ENCODE assay signal across 21 cellular contexts in genomic region chr7:82172896-82173295, GRCh38.
DNase-seq lines count a peak whose midpoint lies in the region; ATAC-seq and TF ChIP-seq lines count a peak whose summit lies in the region.
"Had no signal": no experiment of that assay in that cellular context is flagged by ENCODE, and none has a peak within 500 bp of the region (broad histone marks: within the 10 kb centered on the region; RNA-seq: fewer than 3 reads in every experiment).

No MANE protein-coding gene starts in this region.

- H3K9me3 ChIP-seq in psoas muscle (no peaks in the 10 kb centered on the region), neuronal stem cell (replicated peaks in 1 of 2; ENCODE audit: control insufficient read depth in 2 of 2, insufficient read depth in 1 of 2, low read depth in 1 of 2, low read length in 2 of 2) (no peaks in the 10 kb centered on the region)

- no peak overlapping the region for H3K4me2 ChIP-seq in neuronal stem cell (ENCODE audit: insufficient read depth, low read length, poor library complexity, severe bottlenecking)
- H3K4me2 ChIP-seq: GM23338 had no signal

- H3K36me3 ChIP-seq in psoas muscle (ENCODE audit: insufficient read depth in 1 of 2, low read depth in 1 of 2) (no peaks in the 10 kb centered on the region), neuronal stem cell (replicated peaks in 1 of 2; ENCODE audit: control insufficient read depth in 2 of 2, insufficient read depth in 2 of 2, low read length in 2 of 2) (no peaks in the 10 kb centered on the region)
- H3K36me3 ChIP-seq: left ventricle myocardium inferior had no signal

- H3K18ac ChIP-seq in neuronal stem cell (ENCODE audit: low read length) = no peak overlapping the region

- no peak overlapping the region for H3K14ac ChIP-seq in neuronal stem cell (ENCODE audit: low read length)

- H2AK5ac ChIP-seq in neuronal stem cell (ENCODE audit: low read depth, low read length) = no peak overlapping the region

- ATAC-seq in psoas muscle = peak in 3 of 4 donors; percentile 28 to 46 (median 33)
- ATAC-seq: activated CD4-positive, alpha-beta T cell treated with anti-CD3 and anti-CD28 coated beads for 36 hours; GM23338; K562 had no signal

- no peak overlapping the region for H4K8ac ChIP-seq in neuronal stem cell (ENCODE audit: low read depth, low read length)

- DNase-seq in NCI-H146 (lab: John Stamatoyannopoulos, UW) (peak; percentile 10), NCI-H146 treated with DMSO at 0.1 percent for 48 hours (lab: John Stamatoyannopoulos, UW; ENCODE audit: unreplicated experiment) (no peak), NCI-H748 treated with DMSO at 0.1 percent for 48 hours (lab: John Stamatoyannopoulos, UW) (peak; percentile 20), epidermal melanocyte (ENCODE audit: insufficient read length, low spot score) (peak; percentile 22), psoas muscle (no peak), neuronal stem cell (ENCODE audit: low spot score) (no peak), DMS114 treated with DMSO at 0.1 percent for 48 hours (lab: John Stamatoyannopoulos, UW; ENCODE audit: unreplicated experiment) (no peak)
- no peak for DNase-seq in activated CD8-positive, alpha-beta memory T cell treated with anti-CD3 and anti-CD28 coated beads, Interleukin-2, amount 50 U/mL, for 48 hours
- DNase-seq: activated CD4-positive, alpha-beta T cell treated with anti-CD3 and anti-CD28 coated beads for 36 hours; activated effector memory CD4-positive, alpha-beta T cell treated with Interleukin-2 at 50 U/mL for 16 hours; activated naive CD8-positive, alpha-beta T cell treated with anti-CD3 and anti-CD28 coated beads for 36 hours; CD4-positive, alpha-beta memory T cell; HFFc6; left ventricle myocardium inferior; naive B cell; NCI-H1105; NCI-H2029; NK-92 treated with Interleukin-12 subunit alpha and Interleukin-12 subunit beta, amount 100 ng/mL, for 24 hours; SIG-M5 had no signal

- H3K4me3 ChIP-seq in psoas muscle (no peak overlapping the region), neuronal stem cell (ENCODE audit: low read length in 2 of 2) (no peak overlapping the region)
- H3K4me3 ChIP-seq: GM23338, K562, left ventricle myocardium inferior had no signal

- no peak overlapping the region for H3K23ac ChIP-seq in neuronal stem cell (ENCODE audit: low read depth, low read length, poor library complexity)

- H3K27ac ChIP-seq in psoas muscle (no peak overlapping the region), neuronal stem cell (replicated peaks; ENCODE audit: low read length) (no peak overlapping the region)
- H3K27ac ChIP-seq: left ventricle myocardium inferior had no signal

- H2BK15ac ChIP-seq in neuronal stem cell (ENCODE audit: low read length) = no peak overlapping the region

- no peaks in the 10 kb centered on the region for H3K27me3 ChIP-seq in psoas muscle (ENCODE audit: insufficient read depth in 3 of 3, low read length in 2 of 3)
- H3K27me3 ChIP-seq in neuronal stem cell (ENCODE audit: control insufficient read depth in 3 of 3, insufficient read depth in 3 of 3, low read depth in 1 of 3, low read length in 3 of 3) = no peaks in the 10 kb centered on the region

- no peak for TF ChIP-seq CTCF in psoas muscle (IDR thresholded peaks at IDR 0.05)

- H3K4me1 ChIP-seq in psoas muscle (peaks cover 24% of the 10 kb centered on the region), neuronal stem cell (ENCODE audit: control insufficient read depth in 2 of 2, insufficient read depth in 1 of 2, low read depth in 1 of 2, low read length in 2 of 2) (no peaks in the 10 kb centered on the region)

- H3K9ac ChIP-seq in neuronal stem cell (ENCODE audit: low read depth, low read length, poor library complexity) = no peak overlapping the region

- no peak overlapping the region for H2BK120ac ChIP-seq in neuronal stem cell (ENCODE audit: low read depth, low read length)

- WGBS in psoas muscle, 3 donors = 48 to 65% (median 55%) methylated on average over 2 of the region's 2 CpGs
- WGBS in neuronal stem cell (ENCODE audit: extremely low coverage in 2 of 2, insufficient read length in 2 of 2, insufficient replicate concordance in 1 of 2), 2 donors = no CpG with 5 or more reads among the region's 2 CpGs

- no peak overlapping the region for H2BK12ac ChIP-seq in neuronal stem cell (ENCODE audit: low read length)

- no peak overlapping the region for H4K91ac ChIP-seq in neuronal stem cell (ENCODE audit: low read depth, low read length, poor library complexity)

- H2AFZ ChIP-seq in neuronal stem cell (ENCODE audit: low read length) = no peak overlapping the region
- H2AFZ ChIP-seq: GM23338 had no signal

- H3K4ac ChIP-seq in neuronal stem cell (ENCODE audit: low read length) = no peak overlapping the region

- no peaks in the 10 kb centered on the region for H3K79me1 ChIP-seq in neuronal stem cell (ENCODE audit: low read depth, low read length)

- no peak overlapping the region for H2BK5ac ChIP-seq in neuronal stem cell (ENCODE audit: low read length)

- intact Hi-C loops in psoas muscle (cut with DNase I) = no loop called here

Comparison
In these comparisons a context has a peak if more than half of its experiments do, and no peak if none do; other contexts are left out.
1. DNase-seq: peak in NCI-H146 (single experiment), NCI-H748 treated with DMSO at 0.1 percent for 48 hours (single experiment) and epidermal melanocyte (single experiment); none in NCI-H146 treated with DMSO at 0.1 percent for 48 hours (single experiment), psoas muscle (0 of 2), activated CD8-positive, alpha-beta memory T cell treated with anti-CD3 and anti-CD28 coated beads, Interleukin-2, amount 50 U/mL, for 48 hours (single experiment), neuronal stem cell (single experiment) and DMS114 treated with DMSO at 0.1 percent for 48 hours (single experiment).